ENCODE assay signal across 18 cellular contexts in the genomic region with DNA sequence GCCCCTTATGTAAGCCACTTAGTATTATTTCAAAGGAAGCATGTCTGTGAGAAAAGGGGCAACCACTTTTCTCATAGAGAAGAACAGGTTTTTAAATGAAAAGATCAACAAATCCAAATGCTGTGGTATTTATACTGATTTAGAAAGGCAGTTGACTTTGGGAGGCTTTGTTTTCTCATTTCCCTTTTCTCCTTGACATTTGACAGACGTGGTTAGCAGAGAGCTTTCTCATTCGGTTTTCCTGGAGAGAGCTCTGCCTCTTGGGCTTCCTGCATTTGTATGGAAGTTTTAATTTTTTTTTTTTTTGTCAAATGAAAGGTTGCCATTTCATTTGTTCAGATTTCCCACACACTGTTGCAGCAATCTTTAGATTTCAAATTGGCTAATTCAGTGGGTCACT.
A peak's percentile ranks its signal among the peaks of the same experiment; 100 is the strongest.
DNase-seq lines count a peak whose midpoint lies in the region; ATAC-seq, FAIRE-seq and TF ChIP-seq lines count a peak whose summit lies in the region.
"Had no signal": no experiment of that assay in that cellular context is flagged by ENCODE, and none has a peak within 500 bp of the region (broad histone marks: within the 10 kb centered on the region; RNA-seq: fewer than 3 reads in every experiment).

No MANE protein-coding gene starts in this region.

- H3K27me3 Mint-ChIP-seq in immature natural killer cell (ENCODE audit: low read depth in 3 of 3): peaks cover 0 to 2% (median 0%) of the 10 kb centered on the region in 3 donors

- H3K4me1 Mint-ChIP-seq in immature natural killer cell: peaks cover 16 to 36% of the 10 kb centered on the region in 2 donors

- H3K9me3 ChIP-seq in HEK293 (ENCODE audit: control insufficient read depth, insufficient read depth, low read depth, low read length) (no peaks in the 10 kb centered on the region), SK-N-MC (ENCODE audit: low read depth, low read length) (no peaks in the 10 kb centered on the region), lower lobe of right lung (no peaks in the 10 kb centered on the region)
- H3K9me3 ChIP-seq: Caco-2, colonic mucosa, Peyer's patch had no signal

- H3K79me2 ChIP-seq in ACC112 (ENCODE audit: control insufficient read depth, insufficient read depth, low read length, unreplicated experiment): peaks cover 30% of the 10 kb centered on the region

- no peak for TF ChIP-seq CTCF in HEK293 (tag by site-specific recombination; IDR thresholded peaks at IDR 0.05)
- no peak for TF ChIP-seq CTCF in lower lobe of right lung (IDR thresholded peaks at IDR 0.05)

- CTCF ChIA-PET in HEK293 (lab: Yijun Ruan, JAX): interaction anchor here (0.6 to 5.8 kb wide), 5 partner anchors 15 to 242 kb away, joined by 5 to 29 read pairs (median 7); no protein-coding TSS in a partner anchor

- POLR2A ChIA-PET in HEK293 (lab: Yijun Ruan, JAX): no interaction called here

- H3K36me3 Mint-ChIP-seq in immature natural killer cell: no peaks in the 10 kb centered on the region

- H3K4me3 Mint-ChIP-seq in immature natural killer cell: no peak overlapping the region
- H3K4me3 Mint-ChIP-seq: mesothelial cell of epicardium; T-helper 1 cell treated with Interleukin-12 subunit alpha and Interleukin-12 subunit beta and Interleukin-4 antibody, amounts not matched to agents 30 μg/mL and 1 μg/mL, for 36 hours had no signal

- H3K4me1 ChIP-seq in ACC112 (ENCODE audit: control insufficient read depth, insufficient read depth, low read length, unreplicated experiment) (peaks cover 13% of the 10 kb centered on the region), HEK293 (ENCODE audit: control insufficient read depth, insufficient read depth, low read length) (no peaks in the 10 kb centered on the region), lower lobe of right lung (peaks cover 21% of the 10 kb centered on the region)
- H3K4me1 ChIP-seq: Caco-2, colonic mucosa had no signal

- H3K27me3 ChIP-seq in ACC112 (ENCODE audit: insufficient read depth, low read length) (no peaks in the 10 kb centered on the region), lower lobe of right lung (ENCODE audit: low read depth) (no peaks in the 10 kb centered on the region)
- H3K27me3 ChIP-seq: colonic mucosa, Peyer's patch had no signal

- DNase-seq in SK-N-MC (ENCODE audit: low read depth, low spot score): no peak
- no peak for DNase-seq in lower lobe of right lung
- DNase-seq in urothelium cell line (ENCODE audit: low spot score): no peak
- DNase-seq in immature natural killer cell: no peak
- no peak for DNase-seq in KG1 (lab: John Stamatoyannopoulos, UW)
- DNase-seq: Caco-2; colonic mucosa; HCEC 1CT; MM.1S; NCI-H2081; NCI-H526 treated with DMSO at 0.1 percent for 48 hours; Peyer's patch; stimulated activated CD4-positive, alpha-beta T cell treated with anti-CD3 and anti-CD28 coated beads, Interleukin-1b, Interleukin-23, amount 100 ng/mL, for 48 hours had no signal

- H3K4me3 ChIP-seq in ACC112 (ENCODE audit: low read depth, low read length): peak overlapping the region; percentile 35
- no peak overlapping the region for H3K4me3 ChIP-seq in HEK293 (ENCODE audit: low read depth, low read length)
- peak overlapping the region; percentile 61 for H3K4me3 ChIP-seq in SK-N-MC
- H3K4me3 ChIP-seq in lower lobe of right lung: no peak overlapping the region
- H3K4me3 ChIP-seq: colonic mucosa, Peyer's patch had no signal

- no peaks in the 10 kb centered on the region for H3K36me3 ChIP-seq in ACC112 (ENCODE audit: insufficient read depth, low read length)
- no peaks in the 10 kb centered on the region for H3K36me3 ChIP-seq in HEK293 (ENCODE audit: control insufficient read depth in 2 of 2, insufficient read depth in 1 of 2, low read length in 2 of 2)
- H3K36me3 ChIP-seq in SK-N-MC (ENCODE audit: insufficient read depth, low read length): no peaks in the 10 kb centered on the region
- H3K36me3 ChIP-seq in lower lobe of right lung: no peaks in the 10 kb centered on the region
- H3K36me3 ChIP-seq: colonic mucosa, Peyer's patch had no signal

- no peak for FAIRE-seq in urothelium cell line (lab: Jason Lieb, UNC)

- H3K9me3 Mint-ChIP-seq in immature natural killer cell: no peaks in the 10 kb centered on the region
- H3K9me3 Mint-ChIP-seq: mesothelial cell of epicardium; T-helper 1 cell treated with Interleukin-12 subunit alpha and Interleukin-12 subunit beta and Interleukin-4 antibody, amounts not matched to agents 30 μg/mL and 1 μg/mL, for 36 hours had no signal

- no peak overlapping the region for H3K27ac ChIP-seq in ACC112 (ENCODE audit: low read depth, low read length)
- H3K27ac ChIP-seq in HEK293 (ENCODE audit: extremely low read depth, low read depth, low read length): no peak overlapping the region
- H3K27ac ChIP-seq in SK-N-MC: peak overlapping the region; percentile 38
- peak overlapping the region; percentile 12 for H3K27ac ChIP-seq in lower lobe of right lung
- H3K27ac ChIP-seq: colonic mucosa, Peyer's patch had no signal

- H3K27ac Mint-ChIP-seq in immature natural killer cell: no peak overlapping the region
- H3K27ac Mint-ChIP-seq: T-helper 1 cell treated with Interleukin-12 subunit alpha and Interleukin-12 subunit beta and Interleukin-4 antibody, amounts not matched to agents 30 μg/mL and 1 μg/mL, for 36 hours had no signal

- intact Hi-C loops in lower lobe of right lung (cut with DNase I): no loop called here

- H2AFZ ChIP-seq in ACC112 (ENCODE audit: low read length, unreplicated experiment): no peak overlapping the region

- H3K9ac ChIP-seq in SK-N-MC (ENCODE audit: insufficient read length): peak overlapping the region; percentile 8

- ATAC-seq in lower lobe of right lung: no peak
- no peak for ATAC-seq in HG02798 (IDR thresholded peaks at IDR 0.05; ENCODE audit: poor library complexity, unreplicated experiment)

TF ChIP-seq in HEK293, 187 proteins besides CTCF, POLR2A, EP300 and RAD21:
- no peak for TF ChIP-seq MYNN (tag by site-specific recombination; IDR thresholded peaks at IDR 0.05; ENCODE audit: borderline replicate concordance)
- TF ChIP-seq, protein P1, sequence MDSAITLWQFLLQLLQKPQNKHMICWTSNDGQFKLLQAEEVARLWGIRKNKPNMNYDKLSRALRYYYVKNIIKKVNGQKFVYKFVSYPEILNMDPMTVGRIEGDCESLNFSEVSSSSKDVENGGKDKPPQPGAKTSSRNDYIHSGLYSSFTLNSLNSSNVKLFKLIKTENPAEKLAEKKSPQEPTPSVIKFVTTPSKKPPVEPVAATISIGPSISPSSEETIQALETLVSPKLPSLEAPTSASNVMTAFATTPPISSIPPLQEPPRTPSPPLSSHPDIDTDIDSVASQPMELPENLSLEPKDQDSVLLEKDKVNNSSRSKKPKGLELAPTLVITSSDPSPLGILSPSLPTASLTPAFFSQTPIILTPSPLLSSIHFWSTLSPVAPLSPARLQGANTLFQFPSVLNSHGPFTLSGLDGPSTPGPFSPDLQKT (IDR thresholded peaks at IDR 0.05; ENCODE audit: borderline replicate concordance, low read depth, low read length): no peak
- TF ChIP-seq SCRT1 (tag by site-specific recombination; IDR thresholded peaks at IDR 0.05; ENCODE audit: borderline replicate concordance): no peak
- peak; percentile 55; the same call in 1 of the 2 replicates for TF ChIP-seq PRDM1 (tag by site-specific recombination; IDR thresholded peaks at IDR 0.05)
- no peak for TF ChIP-seq ZNF266 (tag by site-specific recombination; IDR thresholded peaks at IDR 0.05; ENCODE audit: low read depth)

Comparison
In these comparisons a context has a peak if more than half of its experiments do, and no peak if none do; other contexts are left out.
1. H3K27ac ChIP-seq: peak in SK-N-MC (single experiment) and lower lobe of right lung (single experiment); none in ACC112 (single experiment) and HEK293 (single experiment).
2. H3K4me3 ChIP-seq: peak in ACC112 (single experiment) and SK-N-MC (single experiment); none in HEK293 (single experiment) and lower lobe of right lung (single experiment).